In genomic region chr7:128883622-128884549, GRCh38 we compare ENCODE assay signal across 8 cellular contexts. TPM values are rescaled to one million over a fixed set of nuclear protein-coding genes. Genes with fewer than 3 reads are reported as not detected.
A peak's percentile ranks its signal among the peaks of the same experiment; 100 is the strongest.
DNase-seq lines count a peak whose midpoint lies in the region; ATAC-seq and TF ChIP-seq lines count a peak whose summit lies in the region.

No MANE protein-coding gene starts in this region.

- CTCF ChIA-PET in HEK293T (lab: Yijun Ruan, JAX): interaction anchor here (0.6 to 1.9 kb wide), 12 partner anchors 9 to 1599 kb away, joined by 3 to 13 read pairs (median 5); partner anchors contain the start of gene ATP6V1F

- POLR2A ChIA-PET in HEK293T (lab: Yijun Ruan, JAX): no interaction called here

- DNase-seq in G401 (ENCODE audit: low spot score): peak; percentile 82
- peak; percentile 92 for DNase-seq in HEK293T (ENCODE audit: extremely low spot score)
- peak; percentile 47 for DNase-seq in NCI-H1694 (lab: John Stamatoyannopoulos, UW)
- DNase-seq in T-helper 22 cell (ENCODE audit: low read depth): peak; percentile 59
- DNase-seq in amygdala (lab: John Stamatoyannopoulos, UW): peak in 52 of 56 donors; percentile 6 to 86 (median 47)
- peak; percentile 50 to 68 for DNase-seq in hippocampal formation (lab: John Stamatoyannopoulos, UW)
- DNase-seq in stimulated activated CD4-positive, alpha-beta T cell treated with anti-CD3 and anti-CD28 coated beads, Interleukin-12 subunit alpha, Interleukin-12 subunit beta, amount 100 ng/mL, for 24 hours (ENCODE audit: low read depth in 2 of 2): peak; percentile 66 to 86

- no peak for ATAC-seq in HG03521 (IDR thresholded peaks at IDR 0.05; ENCODE audit: unreplicated experiment)

- in situ Hi-C loops in G401 (cut with HindIII; ENCODE audit: low sequenced_read_pairs): no loop called here

TF ChIP-seq in HEK293T, 16 proteins besides CTCF, POLR2A, EP300 and RAD21:
- TF ChIP-seq PKNOX1 (IDR thresholded peaks at IDR 0.05): no peak
- TF ChIP-seq LEF1 (IDR thresholded peaks at IDR 0.05; ENCODE audit: borderline replicate concordance): no peak

RNA-seq across cellular contexts. Expression of gene ATP6V1F, which starts 21.2 kb away (rescaled TPM):
- total RNA-seq in G401 (2014; rRNA removed; shearing (Covaris generic)): 221 and 246 TPM in 2 replicates

RNA-seq across cellular contexts. Expression of gene KCP, which starts 26.6 kb away (rescaled TPM):
- total RNA-seq in G401 (2014; rRNA removed; shearing (Covaris generic)): 2.8 and 4.7 TPM in 2 replicates

RNA-seq across cellular contexts. Expression of gene FLNC, which starts 53.7 kb away (rescaled TPM):
- 211 and 231 TPM in 2 replicates for total RNA-seq in G401 (2014; rRNA removed; shearing (Covaris generic))

RNA-seq across cellular contexts. Expression of gene IRF5, which starts 53.8 kb away (rescaled TPM):
- total RNA-seq in G401 (2014; rRNA removed; shearing (Covaris generic)): not detected in 2 replicates
